Comparison of ENCODE assay signal across 27 cellular contexts in genomic region chrX:30819080-30819479, GRCh38.
"Had no signal": no experiment of that assay in that cellular context is flagged by ENCODE, and none has a peak within 500 bp of the region (broad histone marks: within the 10 kb centered on the region; RNA-seq: fewer than 3 reads in every experiment).

No MANE protein-coding gene starts in this region.

- H3K9me3 ChIP-seq: esophagus muscularis mucosa, gastroesophageal sphincter, heart left ventricle, left ventricle myocardium inferior, lower lobe of right lung, ovary, psoas muscle, sigmoid colon, stomach, thyroid gland, vagina had no signal

- ATAC-seq: foreskin keratinocyte; gastroesophageal sphincter; heart left ventricle; left colon; lower lobe of right lung; naive thymus-derived CD8-positive, alpha-beta T cell; psoas muscle; right cardiac atrium; stimulated activated effector memory CD8-positive, alpha-beta T cell treated with anti-CD3 and anti-CD28 coated beads, Interleukin-12 subunit alpha, Interleukin-12 subunit beta, amount 100 ng/mL, for 72 hours had no signal

- DNase-seq: dermis blood vessel endothelial cell; effector memory CD4-positive, alpha-beta T cell; foreskin keratinocyte; heart left ventricle; left colon; left ventricle myocardium inferior; lower lobe of right lung; naive thymus-derived CD8-positive, alpha-beta T cell; nephron progenitor cell; nucleus accumbens; ovary; posterior cingulate gyrus; psoas muscle; right cardiac atrium; sigmoid colon; stimulated activated CD4-positive, alpha-beta T cell treated with anti-CD3 and anti-CD28 coated beads, Interleukin-2, amount 100 ng/mL, for 24 hours; stimulated activated CD4-positive, alpha-beta T cell treated with anti-CD3 and anti-CD28 coated beads, Interleukin-4, amount 100 ng/mL, for 24 hours; stimulated activated naive CD4-positive, alpha-beta T cell treated with Interleukin-2 at 50 U/mL for 16 hours; stomach; thyroid gland; trophoblast cell had no signal

- H3K27me3 ChIP-seq: esophagus muscularis mucosa, foreskin keratinocyte, gastroesophageal sphincter, heart left ventricle, hepatocyte, ovary, sigmoid colon, stomach, thyroid gland, vagina had no signal

- H3K36me3 ChIP-seq: esophagus muscularis mucosa, gastroesophageal sphincter, heart left ventricle, left ventricle myocardium inferior, lower lobe of right lung, ovary, sigmoid colon, stomach, thyroid gland, vagina had no signal

- H3K4me2 ChIP-seq: hepatocyte had no signal

- H3K4me1 ChIP-seq: esophagus muscularis mucosa, foreskin keratinocyte, gastroesophageal sphincter, heart left ventricle, left ventricle myocardium inferior, lower lobe of right lung, psoas muscle, sigmoid colon, stomach, thyroid gland, vagina had no signal

- FAIRE-seq: islet of Langerhans had no signal

- H3K4me3 ChIP-seq: esophagus muscularis mucosa, gastroesophageal sphincter, heart left ventricle, hepatocyte, left ventricle myocardium inferior, lower lobe of right lung, ovary, psoas muscle, sigmoid colon, stomach, thyroid gland, vagina had no signal

- H3K79me2 ChIP-seq: hepatocyte had no signal

- H3K27ac ChIP-seq: esophagus muscularis mucosa, foreskin keratinocyte, gastroesophageal sphincter, heart left ventricle, hepatocyte, left ventricle myocardium inferior, lower lobe of right lung, ovary, psoas muscle, sigmoid colon, stomach, thyroid gland, vagina had no signal
